In genomic region chr10:70586348-70586930, GRCh38 we compare ENCODE assay signal across 17 cellular contexts. TPM values are rescaled to one million over a fixed set of nuclear protein-coding genes. Genes with fewer than 3 reads are reported as not detected.
DNase-seq lines count a peak whose midpoint lies in the region; ATAC-seq, FAIRE-seq and TF ChIP-seq lines count a peak whose summit lies in the region.
"Had no signal": no experiment of that assay in that cellular context is flagged by ENCODE, and none has a peak within 500 bp of the region (broad histone marks: within the 10 kb centered on the region; RNA-seq: fewer than 3 reads in every experiment).

No MANE protein-coding gene starts in this region.

- H4K8ac ChIP-seq in mesenchymal stem cell (ENCODE audit: low read length): no peak overlapping the region

- H4K20me1 ChIP-seq in HepG2 (ENCODE audit: insufficient read depth, low read length): no peaks in the 10 kb centered on the region

- H3K4me3 Mint-ChIP-seq in activated CD8-positive, alpha-beta T cell treated with anti-CD3 and anti-CD28 coated beads for 36 hours: no peak overlapping the region
- H3K4me3 Mint-ChIP-seq in activated CD8-positive, alpha-beta T cell treated with anti-CD3 and anti-CD28 coated beads, Interleukin-2, amount 10 ng/mL, durations not matched to agents 7 days and 5 days: no peak overlapping the region
- H3K4me3 Mint-ChIP-seq in CD14-positive monocyte: no peak overlapping the region
- no peak overlapping the region for H3K4me3 Mint-ChIP-seq in activated T-helper 2 cell treated with anti-CD3 and anti-CD28 coated beads, Interferon-gamma antibody, Interleukin-2, Interleukin-4, amounts not matched to agents 10 μg/mL and 5 μg/mL and 100 μg/mL, durations not matched to agents 14 hours and 24 hours and 36 hours (ENCODE audit: low read depth)

- H3K27ac ChIP-seq in mesenchymal stem cell (ENCODE audit: low read length, poor library complexity, severe bottlenecking) (no peak overlapping the region), HepG2 (ENCODE audit: extremely low read length, insufficient read depth, low read length) (no peak overlapping the region)
- H3K27ac ChIP-seq: BLaER1 treated with 17β-estradiol and CSF1 and Interleukin-3, amounts not matched to agents 10 nM and 100 nM had no signal

- H3K18ac ChIP-seq in mesenchymal stem cell (ENCODE audit: low read depth in 1 of 2, low read length in 2 of 2): no peak overlapping the region

- H3K14ac ChIP-seq in mesenchymal stem cell (ENCODE audit: low read length in 2 of 2): no peak overlapping the region

- peaks cover 55% of the 10 kb centered on the region for H3K4me1 Mint-ChIP-seq in activated CD8-positive, alpha-beta T cell treated with anti-CD3 and anti-CD28 coated beads for 36 hours (ENCODE audit: low read depth)
- H3K4me1 Mint-ChIP-seq in activated CD8-positive, alpha-beta T cell treated with anti-CD3 and anti-CD28 coated beads, Interleukin-2, amount 10 ng/mL, durations not matched to agents 7 days and 5 days (ENCODE audit: low read depth): peaks cover 26% of the 10 kb centered on the region
- peaks cover 10% of the 10 kb centered on the region for H3K4me1 Mint-ChIP-seq in CD14-positive monocyte
- H3K4me1 Mint-ChIP-seq in activated T-helper 2 cell treated with anti-CD3 and anti-CD28 coated beads, Interferon-gamma antibody, Interleukin-2, Interleukin-4, amounts not matched to agents 10 μg/mL and 5 μg/mL and 100 μg/mL, durations not matched to agents 14 hours and 24 hours and 36 hours (ENCODE audit: low read depth): peaks cover 12% of the 10 kb centered on the region

- POLR2A ChIA-PET in activated CD8-positive, alpha-beta T cell treated with anti-CD3 and anti-CD28 coated beads for 36 hours (lab: Charles Lee): interaction anchor here (1.1 to 2.3 kb wide), 3 partner anchors 10 to 19 kb away, joined by 3 to 10 read pairs (median 6); no protein-coding TSS in a partner anchor
- POLR2A ChIA-PET in activated CD8-positive, alpha-beta T cell treated with anti-CD3 and anti-CD28 coated beads, Interleukin-2, amount 10 ng/mL, durations not matched to agents 7 days and 5 days (lab: Charles Lee): no interaction called here
- POLR2A ChIA-PET in HepG2 (lab: Yijun Ruan, JAX): no interaction called here

- H3K4me1 ChIP-seq in mesenchymal stem cell (ENCODE audit: control insufficient read depth, insufficient read depth, low read depth, low read length): peaks cover 15% of the 10 kb centered on the region
- no peaks in the 10 kb centered on the region for H3K4me1 ChIP-seq in HepG2 (ENCODE audit: insufficient read depth, low read length)
- H3K4me1 ChIP-seq: HAP-1 had no signal

- no peak overlapping the region for H3K4me2 ChIP-seq in mesenchymal stem cell (ENCODE audit: low read length, poor library complexity, severe bottlenecking)
- H3K4me2 ChIP-seq in HepG2 (ENCODE audit: low read depth, low read length): no peak overlapping the region

- H3K4me3 ChIP-seq in mesenchymal stem cell (ENCODE audit: insufficient read depth in 1 of 2, low read depth in 1 of 2, low read length in 2 of 2) (no peak overlapping the region), HepG2 (replicated peaks in 1 of 3; ENCODE audit: insufficient read depth in 1 of 3, low read depth in 2 of 3, low read length in 3 of 3) (no peak overlapping the region)
- H3K4me3 ChIP-seq: BLaER1 treated with 17β-estradiol and CSF1 and Interleukin-3, amounts not matched to agents 10 nM and 100 nM; HAP-1 had no signal

- no peak overlapping the region for H2AFZ ChIP-seq in mesenchymal stem cell (ENCODE audit: low read depth, low read length)
- H2AFZ ChIP-seq in HepG2 (ENCODE audit: low read length): no peak overlapping the region

- H2BK15ac ChIP-seq in mesenchymal stem cell (ENCODE audit: low read depth, poor library complexity, severe bottlenecking): no peak overlapping the region

- TF ChIP-seq POLR2A in HepG2 (IDR thresholded peaks at IDR 0.05; ENCODE audit: insufficient read depth in 1 of 2, low read depth in 2 of 2, low read length in 2 of 2): no peak

- 90% methylated on average over 6 of the region's 8 CpGs for WGBS in mesenchymal stem cell
- 32% methylated on average over 8 of the region's 8 CpGs for WGBS in HepG2 (ENCODE audit: low lambda C conversion rate)

- no peak overlapping the region for H3K23ac ChIP-seq in mesenchymal stem cell (ENCODE audit: low read length in 2 of 2)

- intact Hi-C loops in activated CD8-positive, alpha-beta T cell treated with anti-CD3 and anti-CD28 coated beads for 36 hours (cut with micrococcal nuclease): no loop called here
- intact Hi-C loops in CD14-positive monocyte (cut with micrococcal nuclease): no loop called here
- intact Hi-C loops in activated T-helper 2 cell treated with anti-CD3 and anti-CD28 coated beads, Interferon-gamma antibody, Interleukin-2, Interleukin-4, amounts not matched to agents 10 μg/mL and 5 μg/mL and 100 μg/mL, durations not matched to agents 14 hours and 24 hours and 36 hours (cut with micrococcal nuclease): no loop called here
- intact Hi-C loops in HepG2 (cut with micrococcal nuclease; ENCODE audit: unreplicated experiment): no loop called here

- H3K4ac ChIP-seq in mesenchymal stem cell (ENCODE audit: low read depth in 1 of 2, low read length in 2 of 2): no peak overlapping the region

- CTCF ChIA-PET in activated CD8-positive, alpha-beta T cell treated with anti-CD3 and anti-CD28 coated beads for 36 hours (lab: Charles Lee): interaction anchor here (1.4 to 1.5 kb wide), 2 partner anchors 28 to 33 kb away, joined by 3 to 6 read pairs; no protein-coding TSS in a partner anchor
- CTCF ChIA-PET in activated CD8-positive, alpha-beta T cell treated with anti-CD3 and anti-CD28 coated beads, Interleukin-2, amount 10 ng/mL, durations not matched to agents 7 days and 5 days (lab: Charles Lee): no interaction called here
- CTCF ChIA-PET in HepG2 (lab: Yijun Ruan, JAX; ENCODE audit: low intra/inter-chr PET ratio, low total read pairs): no interaction called here

- no peak overlapping the region for H2BK12ac ChIP-seq in mesenchymal stem cell (ENCODE audit: low read length in 2 of 2)

- BruUV-seq in HepG2 (replicated peaks; lab: Mats Ljungman, UMichigan): no TSS peak

- no peaks in the 10 kb centered on the region for H3K36me3 Mint-ChIP-seq in activated CD8-positive, alpha-beta T cell treated with anti-CD3 and anti-CD28 coated beads for 36 hours (ENCODE audit: low read depth)
- H3K36me3 Mint-ChIP-seq in activated CD8-positive, alpha-beta T cell treated with anti-CD3 and anti-CD28 coated beads, Interleukin-2, amount 10 ng/mL, durations not matched to agents 7 days and 5 days (ENCODE audit: low read depth): peaks cover 2% of the 10 kb centered on the region
- H3K36me3 Mint-ChIP-seq in CD14-positive monocyte: no peaks in the 10 kb centered on the region
- H3K36me3 Mint-ChIP-seq in activated T-helper 2 cell treated with anti-CD3 and anti-CD28 coated beads, Interferon-gamma antibody, Interleukin-2, Interleukin-4, amounts not matched to agents 10 μg/mL and 5 μg/mL and 100 μg/mL, durations not matched to agents 14 hours and 24 hours and 36 hours (ENCODE audit: low read depth): no peaks in the 10 kb centered on the region

- TF ChIP-seq EP300 in HepG2 (IDR thresholded peaks at IDR 0.05; ENCODE audit: low read depth in 2 of 2, low read length in 2 of 2): no peak
- TF ChIP-seq EP300 in HepG2 (CRISPR knock-in tag; IDR thresholded peaks at IDR 0.05; ENCODE audit: borderline replicate concordance): no peak

- H3K79me1 ChIP-seq in mesenchymal stem cell (replicated peaks; ENCODE audit: low read length, poor library complexity, severe bottlenecking): no peaks in the 10 kb centered on the region

- no peaks in the 10 kb centered on the region for H3K36me3 ChIP-seq in mesenchymal stem cell (ENCODE audit: control insufficient read depth in 1 of 2, insufficient read depth in 2 of 2, low read depth in 1 of 2, low read length in 2 of 2)
- no peaks in the 10 kb centered on the region for H3K36me3 ChIP-seq in HepG2 (replicated peaks in 1 of 2; ENCODE audit: control insufficient read depth in 1 of 2, insufficient read depth in 2 of 2, low read length in 2 of 2)
- H3K36me3 ChIP-seq: BLaER1 treated with 17β-estradiol and CSF1 and Interleukin-3, amounts not matched to agents 10 nM and 100 nM; HAP-1 had no signal

- ATAC-seq in activated CD8-positive, alpha-beta T cell treated with anti-CD3 and anti-CD28 coated beads for 36 hours: no peak
- no peak for ATAC-seq in activated CD8-positive, alpha-beta T cell treated with anti-CD3 and anti-CD28 coated beads, Interleukin-2, amount 10 ng/mL, durations not matched to agents 7 days and 5 days
- peak; percentile 17 for ATAC-seq in esophagus mucosa
- ATAC-seq in HepG2: no peak

- no peak for TF ChIP-seq CTCF in activated CD8-positive, alpha-beta T cell treated with anti-CD3 and anti-CD28 coated beads for 36 hours (IDR thresholded peaks at IDR 0.05)
- TF ChIP-seq CTCF in CD14-positive monocyte (IDR thresholded peaks at IDR 0.05): no peak
- no peak for TF ChIP-seq CTCF in HepG2 (CRISPR knock-in tag; IDR thresholded peaks at IDR 0.05)

- no peak overlapping the region for H4K91ac ChIP-seq in mesenchymal stem cell (ENCODE audit: low read length)

- H2BK5ac ChIP-seq in mesenchymal stem cell (ENCODE audit: low read depth, low read length, poor library complexity, severe bottlenecking): no peak overlapping the region

- in situ Hi-C loops in HepG2 (cut with HindIII; ENCODE audit: extremely low pct_ligation_motif_present, low pct_unique_long_range_greater_than_20kb): no loop called here

- H3K9me3 Mint-ChIP-seq in activated CD8-positive, alpha-beta T cell treated with anti-CD3 and anti-CD28 coated beads for 36 hours: no peaks in the 10 kb centered on the region
- H3K9me3 Mint-ChIP-seq in activated CD8-positive, alpha-beta T cell treated with anti-CD3 and anti-CD28 coated beads, Interleukin-2, amount 10 ng/mL, durations not matched to agents 7 days and 5 days (ENCODE audit: insufficient read depth): peaks cover 2% of the 10 kb centered on the region
- H3K9me3 Mint-ChIP-seq in CD14-positive monocyte: no peaks in the 10 kb centered on the region
- H3K9me3 Mint-ChIP-seq in activated T-helper 2 cell treated with anti-CD3 and anti-CD28 coated beads, Interferon-gamma antibody, Interleukin-2, Interleukin-4, amounts not matched to agents 10 μg/mL and 5 μg/mL and 100 μg/mL, durations not matched to agents 14 hours and 24 hours and 36 hours: no peaks in the 10 kb centered on the region

- no peaks in the 10 kb centered on the region for H3K27me3 Mint-ChIP-seq in activated CD8-positive, alpha-beta T cell treated with anti-CD3 and anti-CD28 coated beads for 36 hours
- H3K27me3 Mint-ChIP-seq in activated CD8-positive, alpha-beta T cell treated with anti-CD3 and anti-CD28 coated beads, Interleukin-2, amount 10 ng/mL, durations not matched to agents 7 days and 5 days (ENCODE audit: low read depth): peaks cover 7% of the 10 kb centered on the region
- H3K27me3 Mint-ChIP-seq in CD14-positive monocyte (ENCODE audit: low read depth in 3 of 3): peaks cover 0 to 10% (median 6%) of the 10 kb centered on the region in 3 donors
- H3K27me3 Mint-ChIP-seq in activated T-helper 2 cell treated with anti-CD3 and anti-CD28 coated beads, Interferon-gamma antibody, Interleukin-2, Interleukin-4, amounts not matched to agents 10 μg/mL and 5 μg/mL and 100 μg/mL, durations not matched to agents 14 hours and 24 hours and 36 hours (ENCODE audit: low read depth): peaks cover 9% of the 10 kb centered on the region

- H3K27ac Mint-ChIP-seq in activated CD8-positive, alpha-beta T cell treated with anti-CD3 and anti-CD28 coated beads for 36 hours: peak overlapping the region; percentile 85
- H3K27ac Mint-ChIP-seq in activated CD8-positive, alpha-beta T cell treated with anti-CD3 and anti-CD28 coated beads, Interleukin-2, amount 10 ng/mL, durations not matched to agents 7 days and 5 days: no peak overlapping the region
- no peak overlapping the region for H3K27ac Mint-ChIP-seq in CD14-positive monocyte
- H3K27ac Mint-ChIP-seq in activated T-helper 2 cell treated with anti-CD3 and anti-CD28 coated beads, Interferon-gamma antibody, Interleukin-2, Interleukin-4, amounts not matched to agents 10 μg/mL and 5 μg/mL and 100 μg/mL, durations not matched to agents 14 hours and 24 hours and 36 hours: peak overlapping the region; percentile 78

- H3K9ac ChIP-seq in mesenchymal stem cell (ENCODE audit: low read length): no peak overlapping the region
- H3K9ac ChIP-seq in HepG2 (ENCODE audit: insufficient read depth, low read depth, low read length): no peak overlapping the region
- H3K9ac ChIP-seq: BLaER1 treated with 17β-estradiol and CSF1 and Interleukin-3, amounts not matched to agents 10 nM and 100 nM had no signal

- H3K9me3 ChIP-seq in mesenchymal stem cell (ENCODE audit: control insufficient read depth, low read length) (no peaks in the 10 kb centered on the region), HepG2 (ENCODE audit: low read length) (no peaks in the 10 kb centered on the region)
- H3K9me3 ChIP-seq: BLaER1 treated with 17β-estradiol and CSF1 and Interleukin-3, amounts not matched to agents 10 nM and 100 nM; HAP-1 had no signal

- no peak overlapping the region for H2BK120ac ChIP-seq in mesenchymal stem cell (ENCODE audit: low read depth, low read length)

- no peak overlapping the region for H2AK5ac ChIP-seq in mesenchymal stem cell (ENCODE audit: low read length, severe bottlenecking)

- H3K27me3 ChIP-seq in mesenchymal stem cell (ENCODE audit: control insufficient read depth in 1 of 2, insufficient read depth in 1 of 2, low read length in 2 of 2) (peaks cover 0 to 12% of the 10 kb centered on the region in 2 experiments), HepG2 (ENCODE audit: control insufficient read depth in 1 of 2, insufficient read depth in 2 of 2, low read length in 2 of 2) (peaks cover 0 to 3% of the 10 kb centered on the region in 2 experiments; a peak in 2 of 5 replicates)
- H3K27me3 ChIP-seq: BLaER1 treated with 17β-estradiol and CSF1 and Interleukin-3, amounts not matched to agents 10 nM and 100 nM had no signal

- no peak for TF ChIP-seq RAD21 in HepG2 (CRISPR knock-in tag; IDR thresholded peaks at IDR 0.05)

- FAIRE-seq in HepG2 (lab: Jason Lieb, UNC): no peak

- no peaks in the 10 kb centered on the region for H3K79me2 ChIP-seq in HepG2 (ENCODE audit: insufficient read depth, low read length)

- no peak for DNase-seq in activated CD8-positive, alpha-beta T cell treated with anti-CD3 and anti-CD28 coated beads for 36 hours
- no peak for DNase-seq in activated CD8-positive, alpha-beta T cell treated with anti-CD3 and anti-CD28 coated beads, Interleukin-2, amount 10 ng/mL, durations not matched to agents 7 days and 5 days
- DNase-seq in CD14-positive monocyte (ENCODE audit: low spot score) (peak; percentile 10), RPMI8226 (no peak), mesenchymal stem cell (no peak), HepG2 (ENCODE audit: low spot score) (no peak)
- DNase-seq in activated T-helper 2 cell treated with anti-CD3 and anti-CD28 coated beads, Interferon-gamma antibody, Interleukin-2, Interleukin-4, amounts not matched to agents 10 μg/mL and 5 μg/mL and 100 μg/mL, durations not matched to agents 14 hours and 24 hours and 36 hours (ENCODE audit: low spot score): no peak
- DNase-seq: EL; IMR-90; NCI-H146; NCI-H226; NCI-H526; NK-92 treated with Interleukin-12 subunit alpha and Interleukin-12 subunit beta, amount 100 ng/mL, for 24 hours had no signal

RNA-seq across cellular contexts. Expression of gene PRF1, which starts 16.1 kb away (rescaled TPM):
- total RNA-seq in activated CD8-positive, alpha-beta T cell treated with anti-CD3 and anti-CD28 coated beads for 36 hours: 100 to 1,000 TPM; 107 to 113 TPM
- total RNA-seq in activated CD8-positive, alpha-beta T cell treated with anti-CD3 and anti-CD28 coated beads, Interleukin-2, amount 10 ng/mL, durations not matched to agents 7 days and 5 days: 100 to 1,000 TPM; 265 to 272 TPM
- polyA plus RNA-seq in CD14-positive monocyte (1 to 10 TPM; 2.4 to 2.7 TPM), HepG2 (2011; rRNA removed) (1.4 and 1.7 TPM in 2 replicates)
- total RNA-seq in activated T-helper 2 cell treated with anti-CD3 and anti-CD28 coated beads, Interferon-gamma antibody, Interleukin-2, Interleukin-4, amounts not matched to agents 10 μg/mL and 5 μg/mL and 100 μg/mL, durations not matched to agents 14 hours and 24 hours and 36 hours: 67.7 and 69.6 TPM in 2 replicates
- total RNA-seq in esophagus mucosa (0.28 TPM), HepG2 (2016; rRNA removed; fragmentation: Illumina TruSeq; extraction: Trizol) (0.32 and 1.00 TPM in 2 replicates)
- not detected for polyA plus RNA-seq in mesenchymal stem cell (2013, experiment 1 of 2)
- polyA plus RNA-seq in mesenchymal stem cell (2013, experiment 2 of 2): not detected
- total RNA-seq in HepG2 (2016; cell fraction: cytosol; rRNA removed; fragmentation: Illumina TruSeq; extraction: Trizol; ENCODE audit: low read depth): not detected in 2 replicates
- total RNA-seq in HepG2 (2016; cell fraction: insoluble cytoplasmic fraction; rRNA removed; fragmentation: Illumina TruSeq; extraction: Trizol): 0.18 and 1.2 TPM in 2 replicates
- total RNA-seq in HepG2 (2016; cell fraction: membrane; rRNA removed; fragmentation: Illumina TruSeq; extraction: Trizol): 0.06 and 0.17 TPM in 2 replicates
- 0.69 and 1.4 TPM in 2 replicates for total RNA-seq in HepG2 (2016; cell fraction: nucleus; rRNA removed; fragmentation: Illumina TruSeq; extraction: Trizol)
- 1.0 and 1.1 TPM in 2 replicates for polyA plus RNA-seq in HepG2 (2011; cell fraction: cytosol; rRNA removed)
- 0.39 and 0.62 TPM in 2 replicates for polyA plus RNA-seq in HepG2 (2011; cell fraction: nucleus; rRNA removed)
- 0.08 and 1.0 TPM in 2 replicates for polyA plus RNA-seq in HepG2 (2012)
- not detected in 2 replicates for polyA plus RNA-seq in HepG2 (2016; cell fraction: cytosol; fragmentation: Illumina TruSeq; extraction: Trizol; ENCODE audit: low read depth)
- polyA plus RNA-seq in HepG2 (2016; cell fraction: insoluble cytoplasmic fraction; fragmentation: Illumina TruSeq; extraction: Trizol; ENCODE audit: low read depth): 0.21 and 0.38 TPM in 2 replicates
- polyA plus RNA-seq in HepG2 (2016; cell fraction: membrane; fragmentation: Illumina TruSeq; extraction: Trizol; ENCODE audit: low read depth): 0.17 and 0.45 TPM in 2 replicates
- 2.3 and 3.3 TPM in 2 replicates for polyA plus RNA-seq in HepG2 (2016; cell fraction: nucleus; fragmentation: Illumina TruSeq; extraction: Trizol; ENCODE audit: insufficient read depth, low read depth)
- 1.6 TPM in 1 of 2 replicates, not detected in the other for polyA minus RNA-seq in HepG2 (2011; rRNA and poly(A)+ RNA removed; ENCODE audit: low replicate concordance)
- 0.99 and 1.1 TPM in 2 replicates for polyA minus RNA-seq in HepG2 (2011; cell fraction: cytosol; rRNA and poly(A)+ RNA removed)
- 0.37 TPM in 1 of 2 replicates, not detected in the other for polyA minus RNA-seq in HepG2 (2011; cell fraction: nucleus; rRNA and poly(A)+ RNA removed)
- total RNA-seq: A172, IMR-90 had no signal
- polyA plus RNA-seq: IMR-90 had no signal

Comparison
In these comparisons a context has a peak if more than half of its experiments do, and no peak if none do; other contexts are left out.
1. H3K27ac Mint-ChIP-seq: peak in activated CD8-positive, alpha-beta T cell treated with anti-CD3 and anti-CD28 coated beads for 36 hours (single experiment) and activated T-helper 2 cell treated with anti-CD3 and anti-CD28 coated beads, Interferon-gamma antibody, Interleukin-2, Interleukin-4, amounts not matched to agents 10 μg/mL and 5 μg/mL and 100 μg/mL, durations not matched to agents 14 hours and 24 hours and 36 hours (single experiment); none in activated CD8-positive, alpha-beta T cell treated with anti-CD3 and anti-CD28 coated beads, Interleukin-2, amount 10 ng/mL, durations not matched to agents 7 days and 5 days (single experiment) and CD14-positive monocyte (0 of 7).
2. RNA of gene PRF1, which starts 16.1 kb away (total RNA-seq): 265 to 272 TPM in activated CD8-positive, alpha-beta T cell treated with anti-CD3 and anti-CD28 coated beads, Interleukin-2, amount 10 ng/mL, durations not matched to agents 7 days and 5 days, 107 to 113 TPM in activated CD8-positive, alpha-beta T cell treated with anti-CD3 and anti-CD28 coated beads for 36 hours and 67.7 to 69.6 TPM in activated T-helper 2 cell treated with anti-CD3 and anti-CD28 coated beads, Interferon-gamma antibody, Interleukin-2, Interleukin-4, amounts not matched to agents 10 μg/mL and 5 μg/mL and 100 μg/mL, durations not matched to agents 14 hours and 24 hours and 36 hours; 0.06 to 1.4 TPM in HepG2 and 0.28 TPM in esophagus mucosa (single experiment); every median in the first group is over 10 times any median in the second.